In genomic region chr20:41169791-41170351, GRCh38 we compare ENCODE assay signal across 10 cellular contexts. TPM values are rescaled to one million over a fixed set of nuclear protein-coding genes. Genes with fewer than 3 reads are reported as not detected.
A peak's percentile ranks its signal among the peaks of the same experiment; 100 is the strongest.
DNase-seq lines count a peak whose midpoint lies in the region; ATAC-seq lines count a peak whose summit lies in the region.
"Had no signal": no experiment of that assay in that cellular context is flagged by ENCODE, and none has a peak within 500 bp of the region (broad histone marks: within the 10 kb centered on the region; RNA-seq: fewer than 3 reads in every experiment).

No MANE protein-coding gene starts in this region.

- DNase-seq in activated naive CD4-positive, alpha-beta T cell treated with anti-CD3 and anti-CD28 coated beads for 36 hours = peak; percentile 1
- no peak for DNase-seq in activated naive CD4-positive, alpha-beta T cell (lab: John Stamatoyannopoulos, UW)
- DNase-seq in fibroblast of gingiva (ENCODE audit: low read depth) = peak; percentile 22
- DNase-seq in amniotic stem cell (lab: John Stamatoyannopoulos, UW) = no peak
- DNase-seq in SHP77 (lab: John Stamatoyannopoulos, UW) = no peak
- DNase-seq: NCI-H2171 treated with DMSO at 0.1 percent for 48 hours had no signal

- H3K4me3 Mint-ChIP-seq in activated naive CD4-positive, alpha-beta T cell treated with anti-CD3 and anti-CD28 coated beads for 36 hours = no peak overlapping the region
- H3K4me3 Mint-ChIP-seq in activated T-helper 17 cell treated with anti-CD3 and anti-CD28 coated beads, Interleukin-2, amount 50 U/mL, for 72 hours = no peak overlapping the region

- intact Hi-C loops in activated naive CD4-positive, alpha-beta T cell treated with anti-CD3 and anti-CD28 coated beads for 36 hours (cut with micrococcal nuclease) = loop anchor here (5.0 kb wide), 1 partner anchor 33 kb away; the partner anchor contains the start of gene PLCG1

- peak overlapping the region; percentile 64 for H3K27ac ChIP-seq in temporal lobe (ENCODE audit: low read depth, low read length)

- CTCF ChIA-PET in activated naive CD4-positive, alpha-beta T cell treated with anti-CD3 and anti-CD28 coated beads for 36 hours (lab: Charles Lee) = interaction anchor here (1.0 to 1.2 kb wide), 2 partner anchors 12 to 62 kb away, joined by 3 to 8 read pairs; no protein-coding TSS in a partner anchor

- peaks cover 39% of the 10 kb centered on the region for H3K36me3 Mint-ChIP-seq in activated naive CD4-positive, alpha-beta T cell treated with anti-CD3 and anti-CD28 coated beads for 36 hours (ENCODE audit: low read depth)
- H3K36me3 Mint-ChIP-seq in activated T-helper 17 cell treated with anti-CD3 and anti-CD28 coated beads, Interleukin-2, amount 50 U/mL, for 72 hours (ENCODE audit: low read depth) = peaks cover 100% of the 10 kb centered on the region

- no peaks in the 10 kb centered on the region for H3K27me3 Mint-ChIP-seq in activated naive CD4-positive, alpha-beta T cell treated with anti-CD3 and anti-CD28 coated beads for 36 hours (ENCODE audit: low read depth)
- no peaks in the 10 kb centered on the region for H3K27me3 Mint-ChIP-seq in activated T-helper 17 cell treated with anti-CD3 and anti-CD28 coated beads, Interleukin-2, amount 50 U/mL, for 72 hours

- H3K9me3 Mint-ChIP-seq in activated naive CD4-positive, alpha-beta T cell treated with anti-CD3 and anti-CD28 coated beads for 36 hours = no peaks in the 10 kb centered on the region
- no peaks in the 10 kb centered on the region for H3K9me3 Mint-ChIP-seq in activated T-helper 17 cell treated with anti-CD3 and anti-CD28 coated beads, Interleukin-2, amount 50 U/mL, for 72 hours
- H3K9me3 Mint-ChIP-seq: activated T-helper 2 cell treated with anti-CD3 and anti-CD28 coated beads, Interferon-gamma antibody, Interleukin-2, Interleukin-4, amounts not matched to agents 10 μg/mL and 5 μg/mL and 100 μg/mL, durations not matched to agents 14 hours and 24 hours and 36 hours had no signal

- ATAC-seq in activated T-helper 17 cell treated with anti-CD3 and anti-CD28 coated beads, Interleukin-2, amount 50 U/mL, for 72 hours (replicated peaks) = peak; percentile 46
- no peak for ATAC-seq in HG03457 (IDR thresholded peaks at IDR 0.05; ENCODE audit: unreplicated experiment)

- peaks cover 6% of the 10 kb centered on the region for H3K4me1 Mint-ChIP-seq in activated naive CD4-positive, alpha-beta T cell treated with anti-CD3 and anti-CD28 coated beads for 36 hours (ENCODE audit: low read depth)
- H3K4me1 Mint-ChIP-seq in activated T-helper 17 cell treated with anti-CD3 and anti-CD28 coated beads, Interleukin-2, amount 50 U/mL, for 72 hours = peaks cover 35% of the 10 kb centered on the region

- H3K27ac Mint-ChIP-seq in activated naive CD4-positive, alpha-beta T cell treated with anti-CD3 and anti-CD28 coated beads for 36 hours = peak overlapping the region; percentile 71
- H3K27ac Mint-ChIP-seq in activated T-helper 17 cell treated with anti-CD3 and anti-CD28 coated beads, Interleukin-2, amount 50 U/mL, for 72 hours = peak overlapping the region; percentile 48
- H3K27ac Mint-ChIP-seq: activated T-helper 2 cell treated with anti-CD3 and anti-CD28 coated beads, Interferon-gamma antibody, Interleukin-2, Interleukin-4, amounts not matched to agents 10 μg/mL and 5 μg/mL and 100 μg/mL, durations not matched to agents 14 hours and 24 hours and 36 hours had no signal

RNA-seq across cellular contexts. Expression of gene PLCG1, which starts 32.5 kb away (rescaled TPM):
- total RNA-seq in activated naive CD4-positive, alpha-beta T cell treated with anti-CD3 and anti-CD28 coated beads for 36 hours = 100 to 1,000 TPM; 117 to 136 TPM
- 100 to 1,000 TPM; 184 to 628 TPM for total RNA-seq in activated T-helper 17 cell treated with anti-CD3 and anti-CD28 coated beads, Interleukin-2, amount 50 U/mL, for 72 hours
- total RNA-seq in temporal lobe = 82.1 TPM

Comparison
In these comparisons a context has a peak if more than half of its experiments do, and no peak if none do; other contexts are left out.
1. DNase-seq: peak in activated naive CD4-positive, alpha-beta T cell treated with anti-CD3 and anti-CD28 coated beads for 36 hours (single experiment) and fibroblast of gingiva (single experiment); none in activated naive CD4-positive, alpha-beta T cell (0 of 4), amniotic stem cell (single experiment) and SHP77 (0 of 2).